20 cellular contexts compared by ENCODE assay signal in genomic region chr21:19029816-19030215, GRCh38.
A peak's percentile ranks its signal among the peaks of the same experiment; 100 is the strongest.
DNase-seq lines count a peak whose midpoint lies in the region; ATAC-seq and TF ChIP-seq lines count a peak whose summit lies in the region.
"Had no signal": no experiment of that assay in that cellular context is flagged by ENCODE, and none has a peak within 500 bp of the region (broad histone marks: within the 10 kb centered on the region; RNA-seq: fewer than 3 reads in every experiment).

No MANE protein-coding gene starts in this region.

- peaks cover 21% of the 10 kb centered on the region for H3K9me3 Mint-ChIP-seq in activated CD8-positive, alpha-beta T cell treated with anti-CD3 and anti-CD28 coated beads for 36 hours

- TF ChIP-seq CTCF in SU-DHL-6 (IDR thresholded peaks at IDR 0.05; ENCODE audit: insufficient read depth, low read length, poor library complexity, severe bottlenecking) = no peak
- TF ChIP-seq CTCF in activated CD8-positive, alpha-beta T cell treated with anti-CD3 and anti-CD28 coated beads for 36 hours (IDR thresholded peaks at IDR 0.05) = no peak

- no peaks in the 10 kb centered on the region for H3K9me3 ChIP-seq in SU-DHL-6 (ENCODE audit: insufficient read depth, low read length)
- H3K9me3 ChIP-seq: A549 had no signal

- intact Hi-C loops in activated CD8-positive, alpha-beta T cell treated with anti-CD3 and anti-CD28 coated beads for 36 hours (cut with micrococcal nuclease) = no loop called here

- no peaks in the 10 kb centered on the region for H4K20me1 ChIP-seq in SU-DHL-6 (ENCODE audit: low read depth, low read length)

- no peak overlapping the region for H3K27ac Mint-ChIP-seq in activated CD8-positive, alpha-beta T cell treated with anti-CD3 and anti-CD28 coated beads for 36 hours
- H3K27ac Mint-ChIP-seq: CD4-positive, alpha-beta memory T cell had no signal

- no peaks in the 10 kb centered on the region for H3K4me1 Mint-ChIP-seq in activated CD8-positive, alpha-beta T cell treated with anti-CD3 and anti-CD28 coated beads for 36 hours (ENCODE audit: low read depth)
- H3K4me1 Mint-ChIP-seq: CD4-positive, alpha-beta memory T cell had no signal

- no peak overlapping the region for H3K4me2 ChIP-seq in SU-DHL-6 (ENCODE audit: low read depth, low read length, poor library complexity, severe bottlenecking)
- H3K4me2 ChIP-seq: A549 had no signal

- no peaks in the 10 kb centered on the region for H3K79me2 ChIP-seq in SU-DHL-6 (ENCODE audit: insufficient read depth, low read length)

- H3F3A ChIP-seq in SU-DHL-6 (ENCODE audit: insufficient read depth) = no peaks in the 10 kb centered on the region

- CTCF ChIA-PET in activated CD8-positive, alpha-beta T cell treated with anti-CD3 and anti-CD28 coated beads for 36 hours (lab: Charles Lee) = no interaction called here

- H3K9me2 ChIP-seq in SU-DHL-6 (replicated peaks; ENCODE audit: insufficient read depth, low read length) = no peaks in the 10 kb centered on the region

- DNase-seq in Daoy (ENCODE audit: low read depth) (peak; percentile 4), HS-5 (ENCODE audit: low read depth) (peak; percentile 3), non-pigmented ciliary epithelial cell (ENCODE audit: low read depth) (peak; percentile 2), SKM-1 treated with dmso at 0.1 percent for 144 hours (lab: John Stamatoyannopoulos, UW; ENCODE audit: unreplicated experiment) (no peak), ACHN (no peak)
- DNase-seq in activated CD8-positive, alpha-beta T cell treated with anti-CD3 and anti-CD28 coated beads for 36 hours = no peak
- DNase-seq: 8988T; C1 segment of cervical spinal cord; Calu3; CD4-positive, alpha-beta memory T cell; COR-L47; DMS53; DMS79 treated with DMSO at 0.1 percent for 48 hours; GDM1; GM23248; H7; HCEC 1CT had no signal

- H3K36me3 Mint-ChIP-seq in activated CD8-positive, alpha-beta T cell treated with anti-CD3 and anti-CD28 coated beads for 36 hours (ENCODE audit: low read depth) = no peaks in the 10 kb centered on the region
- H3K36me3 Mint-ChIP-seq: CD4-positive, alpha-beta memory T cell had no signal

- in situ Hi-C loops in ACHN (cut with HindIII; ENCODE audit: low pct_ligation_motif_present, low pct_unique_long_range_greater_than_20kb, low sequenced_read_pairs) = no loop called here

- H2AFZ ChIP-seq in SU-DHL-6 (ENCODE audit: low read depth, low read length, severe bottlenecking) = peak overlapping the region; percentile 66
- H2AFZ ChIP-seq: GM23248 had no signal

- H3K4me3 Mint-ChIP-seq in activated CD8-positive, alpha-beta T cell treated with anti-CD3 and anti-CD28 coated beads for 36 hours = no peak overlapping the region
- H3K4me3 Mint-ChIP-seq: CD4-positive, alpha-beta memory T cell had no signal

- no peaks in the 10 kb centered on the region for H3K27me3 Mint-ChIP-seq in activated CD8-positive, alpha-beta T cell treated with anti-CD3 and anti-CD28 coated beads for 36 hours
- H3K27me3 Mint-ChIP-seq: CD4-positive, alpha-beta memory T cell had no signal

- POLR2A ChIA-PET in activated CD8-positive, alpha-beta T cell treated with anti-CD3 and anti-CD28 coated beads for 36 hours (lab: Charles Lee) = no interaction called here

- H3K27me3 ChIP-seq in SU-DHL-6 (ENCODE audit: low read length) = no peaks in the 10 kb centered on the region

- ATAC-seq in activated CD8-positive, alpha-beta T cell treated with anti-CD3 and anti-CD28 coated beads for 36 hours = no peak
- ATAC-seq: A549, GM12878 had no signal

- H3K36me3 ChIP-seq in SU-DHL-6 (ENCODE audit: low read length) = no peaks in the 10 kb centered on the region

- no peak overlapping the region for H3K4me3 ChIP-seq in SU-DHL-6 (ENCODE audit: insufficient read depth, low read length, poor library complexity, severe bottlenecking)
- H3K4me3 ChIP-seq: A549, GM12878, GM23248 had no signal

- no peak overlapping the region for H3K9ac ChIP-seq in SU-DHL-6 (ENCODE audit: low read length)
- H3K9ac ChIP-seq: GM23248 had no signal

- H3K27ac ChIP-seq in SU-DHL-6 (ENCODE audit: low read depth, low read length) = no peak overlapping the region
- H3K27ac ChIP-seq: A549, GM23248 had no signal

Comparison
In these comparisons a context has a peak if more than half of its experiments do, and no peak if none do; other contexts are left out.
1. DNase-seq: peak in Daoy (single experiment), HS-5 (single experiment) and non-pigmented ciliary epithelial cell (single experiment); none in activated CD8-positive, alpha-beta T cell treated with anti-CD3 and anti-CD28 coated beads for 36 hours (single experiment), SKM-1 treated with dmso at 0.1 percent for 144 hours (single experiment) and ACHN (single experiment).